In the genomic region with DNA sequence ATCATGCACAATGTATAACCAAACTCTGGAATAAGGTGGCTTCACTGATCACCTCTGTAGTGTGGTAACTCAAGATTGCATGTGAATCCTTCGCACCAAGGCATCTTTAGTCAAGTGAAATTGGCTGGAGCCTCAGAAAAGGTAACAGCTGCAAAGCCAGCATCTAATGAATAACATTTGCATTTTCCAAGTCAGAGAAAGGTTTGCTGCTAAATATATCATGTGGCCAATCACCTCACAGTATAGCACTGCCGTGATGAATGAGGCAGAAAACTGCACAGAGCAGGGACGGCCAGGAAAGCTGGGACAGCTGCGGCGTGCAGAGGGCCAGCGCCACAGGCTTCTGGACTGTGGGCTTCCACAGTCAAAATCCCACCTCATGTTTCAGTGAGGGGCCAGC, we compare ENCODE assay signal across 11 cellular contexts. TPM values are rescaled to one million over a fixed set of nuclear protein-coding genes. Genes with fewer than 3 reads are reported as not detected.
DNase-seq lines count a peak whose midpoint lies in the region; ATAC-seq and TF ChIP-seq lines count a peak whose summit lies in the region.
"Had no signal": no experiment of that assay in that cellular context is flagged by ENCODE, and none has a peak within 500 bp of the region (broad histone marks: within the 10 kb centered on the region; RNA-seq: fewer than 3 reads in every experiment).

No MANE protein-coding gene starts in this region.

- DNase-seq in NCI-H748 (lab: John Stamatoyannopoulos, UW; ENCODE audit: unreplicated experiment) (no peak), heart left ventricle (no peak), KG1 (lab: John Stamatoyannopoulos, UW) (no peak)
- DNase-seq: activated naive CD4-positive, alpha-beta T cell treated with Interleukin-2 at 50 U/mL for 16 hours; left ventricle myocardium inferior; MM.1S had no signal

- intact Hi-C loops in heart left ventricle (cut with DNase I) = loop anchor here in 3 of 10 donors (10.0 kb wide), 2 partner anchors 87 to 167 kb away; no protein-coding TSS in a partner anchor

- no peaks in the 10 kb centered on the region for H3K9me3 ChIP-seq in mesodermal cell (ENCODE audit: control insufficient read depth, low read length)
- H3K9me3 ChIP-seq in heart left ventricle = no peaks in the 10 kb centered on the region
- H3K9me3 ChIP-seq: left ventricle myocardium inferior had no signal

- H3K27ac ChIP-seq in mesodermal cell (ENCODE audit: low read depth, low read length, severe bottlenecking) = peak overlapping the region; percentile 36
- no peak overlapping the region for H3K27ac ChIP-seq in heart left ventricle
- H3K27ac ChIP-seq: left ventricle myocardium inferior had no signal

- H3K27me3 ChIP-seq in heart left ventricle = no peaks in the 10 kb centered on the region

- H3K4me1 ChIP-seq in mesodermal cell (ENCODE audit: control insufficient read depth, insufficient read depth, low read length, poor library complexity, severe bottlenecking) (peaks cover 9% of the 10 kb centered on the region), heart left ventricle (peaks cover 0 to 31% (median 2%) of the 10 kb centered on the region in 12 donors)

- 81 to 88% methylated on average over 5 to 6 of the region's 6 CpGs for WGBS in mesodermal cell (ENCODE audit: insufficient coverage in 2 of 2), 2 experiments
- 92 to 95% (median 93%) methylated on average over 6 of the region's 6 CpGs for WGBS in heart left ventricle, 4 donors

- TF ChIP-seq CTCF in heart left ventricle (IDR thresholded peaks at IDR 0.05) = no peak

- H3K36me3 ChIP-seq in mesodermal cell (ENCODE audit: control insufficient read depth, insufficient read depth, low read length) = peaks cover 9% of the 10 kb centered on the region
- peaks cover 0 to 13% (median 6%) of the 10 kb centered on the region in 9 donors for H3K36me3 ChIP-seq in heart left ventricle

- no peak for TF ChIP-seq POLR2A in heart left ventricle (IDR thresholded peaks at IDR 0.05)

- ATAC-seq in GM18868 (IDR thresholded peaks at IDR 0.05; ENCODE audit: unreplicated experiment) (peak; percentile 64), GM21786 (IDR thresholded peaks at IDR 0.05; ENCODE audit: unreplicated experiment) (peak; percentile 68), HG03460 (IDR thresholded peaks at IDR 0.05; ENCODE audit: unreplicated experiment) (peak; percentile 66), heart left ventricle (no peak), esophagus mucosa (no peak)

- H3K4me3 ChIP-seq in mesodermal cell (ENCODE audit: extremely low read depth, insufficient read depth, low read length, poor library complexity, severe bottlenecking) (no peak overlapping the region), heart left ventricle (no peak overlapping the region)
- H3K4me3 ChIP-seq: left ventricle myocardium inferior had no signal

RNA-seq across cellular contexts. Expression of gene MRPS27, which starts 18.5 kb away (rescaled TPM):
- 51.8 TPM for polyA plus RNA-seq in mesodermal cell (2013, experiment 1 of 2)
- 59.2 TPM for polyA plus RNA-seq in mesodermal cell (2013, experiment 2 of 2)
- total RNA-seq in heart left ventricle (10 to 100 TPM; 58.3 to 94.1 (median 74.4) TPM), esophagus mucosa (63.2 TPM)
- polyA plus RNA-seq in heart left ventricle = 10 to 100 TPM; 31.9 to 63.6 TPM

RNA-seq across cellular contexts. Expression of gene PTCD2, which starts 18.6 kb away (rescaled TPM):
- 7.3 TPM for polyA plus RNA-seq in mesodermal cell (2013, experiment 1 of 2)
- polyA plus RNA-seq in mesodermal cell (2013, experiment 2 of 2) = 9.1 TPM
- total RNA-seq in heart left ventricle (10 to 100 TPM in 8 of 9 donors, 1 to 10 TPM in 1; 7.3 to 21.5 (median 16.1) TPM), esophagus mucosa (7.7 TPM)
- 1 to 10 TPM; 5.3 to 6.7 TPM for polyA plus RNA-seq in heart left ventricle

Comparison
In these comparisons a context has a peak if more than half of its experiments do, and no peak if none do; other contexts are left out.
1. ATAC-seq: peak in GM18868 (single experiment), GM21786 (single experiment) and HG03460 (single experiment); none in heart left ventricle (0 of 4) and esophagus mucosa (single experiment).